Comparison of ENCODE assay signal across 19 cellular contexts in the genomic region with DNA sequence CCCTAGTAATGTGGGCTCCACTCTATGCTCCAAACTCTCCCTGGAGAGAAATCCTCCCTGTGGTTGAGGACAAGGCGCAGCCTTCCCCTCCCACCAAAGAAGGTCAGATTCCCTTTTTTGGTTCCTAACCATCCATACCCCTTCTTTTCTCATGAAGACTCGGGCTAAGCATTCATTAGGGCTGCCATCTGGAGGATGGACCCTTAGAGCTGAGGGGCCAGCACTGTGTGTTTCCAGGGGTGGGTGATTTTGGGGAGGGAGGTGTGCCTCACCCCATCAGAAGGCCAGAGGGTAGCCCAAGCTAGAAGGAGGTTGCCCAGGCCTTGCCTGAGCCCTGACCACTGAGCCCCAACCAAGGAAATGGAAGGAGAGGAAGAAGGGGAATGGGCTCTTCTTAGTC. TPM values are rescaled to one million over a fixed set of nuclear protein-coding genes. Genes with fewer than 3 reads are reported as not detected.
"Had no signal": no experiment of that assay in that cellular context is flagged by ENCODE, and none has a peak within 500 bp of the region (broad histone marks: within the 10 kb centered on the region; RNA-seq: fewer than 3 reads in every experiment).

No MANE protein-coding gene starts in this region.

- DNase-seq: activated CD4-positive, alpha-beta T cell treated with anti-CD3 and anti-CD28 coated beads, Interleukin-2, amount 50 U/mL, for 1 hour; activated naive CD4-positive, alpha-beta T cell treated with anti-CD3 and anti-CD28 coated beads, Interleukin-2, amount 10 ng/mL, durations not matched to agents 7 days and 5 days; central memory CD4-positive, alpha-beta T cell; effector memory CD4-positive, alpha-beta T cell; foreskin melanocyte; head of caudate nucleus; left cardiac atrium; ovary; stimulated activated CD4-positive, alpha-beta T cell treated with anti-CD3 and anti-CD28 coated beads, Interleukin-12 subunit alpha, Interleukin-12 subunit beta, amount 100 ng/mL, for 4 hours; stimulated activated CD4-positive, alpha-beta T cell treated with anti-CD3 and anti-CD28 coated beads, Interleukin-2, amount 100 ng/mL, for 24 hours; T-helper 1 cell; T1000 had no signal

- H2AFZ ChIP-seq: neural progenitor cell had no signal

- H3K36me3 ChIP-seq: neural progenitor cell, ovary had no signal

- FAIRE-seq: urothelium cell line had no signal

- H3K4me2 ChIP-seq: neural progenitor cell had no signal

- H3K36me3 Mint-ChIP-seq: activated naive CD4-positive, alpha-beta T cell treated with anti-CD3 and anti-CD28 coated beads, Interleukin-2, amount 10 ng/mL, durations not matched to agents 7 days and 5 days; neural progenitor cell; stimulated activated effector memory CD8-positive, alpha-beta T cell treated with anti-CD3 and anti-CD28 coated beads, Interleukin-12 subunit alpha, Interleukin-12 subunit beta, amount 100 ng/mL, for 72 hours had no signal

- H3K4me1 ChIP-seq: neural progenitor cell had no signal

- H3K4me3 Mint-ChIP-seq: activated naive CD4-positive, alpha-beta T cell treated with anti-CD3 and anti-CD28 coated beads, Interleukin-2, amount 10 ng/mL, durations not matched to agents 7 days and 5 days; neural progenitor cell; stimulated activated effector memory CD8-positive, alpha-beta T cell treated with anti-CD3 and anti-CD28 coated beads, Interleukin-12 subunit alpha, Interleukin-12 subunit beta, amount 100 ng/mL, for 72 hours had no signal

- H3K9ac ChIP-seq: neural progenitor cell had no signal

- H3K27ac ChIP-seq: neural progenitor cell had no signal

- H3K9me3 Mint-ChIP-seq: activated naive CD4-positive, alpha-beta T cell treated with anti-CD3 and anti-CD28 coated beads, Interleukin-2, amount 10 ng/mL, durations not matched to agents 7 days and 5 days; activated T-helper 2 cell treated with anti-CD3 and anti-CD28 coated beads, Interferon-gamma antibody, Interleukin-2, Interleukin-4, amounts not matched to agents 10 μg/mL and 5 μg/mL and 100 μg/mL, durations not matched to agents 14 hours and 24 hours and 36 hours; stimulated activated effector memory CD8-positive, alpha-beta T cell treated with anti-CD3 and anti-CD28 coated beads, Interleukin-12 subunit alpha, Interleukin-12 subunit beta, amount 100 ng/mL, for 72 hours had no signal

- H3K4me1 Mint-ChIP-seq: activated naive CD4-positive, alpha-beta T cell treated with anti-CD3 and anti-CD28 coated beads, Interleukin-2, amount 10 ng/mL, durations not matched to agents 7 days and 5 days; neural progenitor cell; stimulated activated effector memory CD8-positive, alpha-beta T cell treated with anti-CD3 and anti-CD28 coated beads, Interleukin-12 subunit alpha, Interleukin-12 subunit beta, amount 100 ng/mL, for 72 hours had no signal

- H3K27me3 ChIP-seq: neural progenitor cell, ovary had no signal

- H3K27ac Mint-ChIP-seq: activated naive CD4-positive, alpha-beta T cell treated with anti-CD3 and anti-CD28 coated beads, Interleukin-2, amount 10 ng/mL, durations not matched to agents 7 days and 5 days; activated T-helper 2 cell treated with anti-CD3 and anti-CD28 coated beads, Interferon-gamma antibody, Interleukin-2, Interleukin-4, amounts not matched to agents 10 μg/mL and 5 μg/mL and 100 μg/mL, durations not matched to agents 14 hours and 24 hours and 36 hours; neural progenitor cell; stimulated activated effector memory CD8-positive, alpha-beta T cell treated with anti-CD3 and anti-CD28 coated beads, Interleukin-12 subunit alpha, Interleukin-12 subunit beta, amount 100 ng/mL, for 72 hours had no signal

- H3K9me3 ChIP-seq: ovary had no signal

- ATAC-seq: activated CD4-positive, CD25-positive, alpha-beta regulatory T cell treated with anti-CD3 and anti-CD28 coated beads, Interleukin-2, amount 50 U/mL, for 24 hours; sciatic nerve; stimulated activated effector memory CD8-positive, alpha-beta T cell treated with anti-CD3 and anti-CD28 coated beads, Interleukin-12 subunit alpha, Interleukin-12 subunit beta, amount 100 ng/mL, for 72 hours had no signal

- H3K4me3 ChIP-seq: lung, neural progenitor cell, ovary had no signal

RNA-seq across cellular contexts. Expression of a gene that starts 36.8 kb away (rescaled TPM):
- total RNA-seq: activated T-helper 2 cell treated with anti-CD3 and anti-CD28 coated beads, Interferon-gamma antibody, Interleukin-2, Interleukin-4, amounts not matched to agents 10 μg/mL and 5 μg/mL and 100 μg/mL, durations not matched to agents 14 hours and 24 hours and 36 hours had no signal
